ENCODE assay signal across 14 cellular contexts in genomic region chr18:23684515-23685197, GRCh38. TPM values are rescaled to one million over a fixed set of nuclear protein-coding genes. Genes with fewer than 3 reads are reported as not detected.
DNase-seq lines count a peak whose midpoint lies in the region; ATAC-seq and TF ChIP-seq lines count a peak whose summit lies in the region.
"Had no signal": no experiment of that assay in that cellular context is flagged by ENCODE, and none has a peak within 500 bp of the region (broad histone marks: within the 10 kb centered on the region; RNA-seq: fewer than 3 reads in every experiment).

No MANE protein-coding gene starts in this region.

- H3K9me3 Mint-ChIP-seq in HFFc6: no peaks in the 10 kb centered on the region

- intact Hi-C loops in gastrocnemius medialis (cut with DNase I; ENCODE audit: low total_unique reads): no loop called here

- H3K4me3 Mint-ChIP-seq in HFFc6: peak overlapping the region; percentile 8
- H3K4me3 Mint-ChIP-seq: activated naive CD8-positive, alpha-beta T cell had no signal

- peak overlapping the region; percentile 11; the same call in 1 of the 2 replicates for H3K27ac Mint-ChIP-seq in HFFc6
- H3K27ac Mint-ChIP-seq: activated naive CD8-positive, alpha-beta T cell had no signal

- H3K27ac ChIP-seq in ACC112 (ENCODE audit: low read depth, low read length) (peak overlapping the region; percentile 30), gastrocnemius medialis (no peak overlapping the region)
- H3K27ac ChIP-seq: esophagus squamous epithelium, psoas muscle, thyroid gland had no signal

- DNase-seq in HFFc6 (peak; percentile 42), amniotic stem cell (lab: John Stamatoyannopoulos, UW) (peak; percentile 12), kidney tubule cell (ENCODE audit: low spot score) (peak; percentile 91), NCI-H2196 (lab: John Stamatoyannopoulos, UW; ENCODE audit: unreplicated experiment) (no peak), gastrocnemius medialis (no peak)
- DNase-seq: DMS153; esophagus squamous epithelium; psoas muscle; stimulated activated CD8-positive, alpha-beta memory T cell treated with anti-CD3 and anti-CD28 coated beads, Interleukin-4, amount 100 ng/mL, for 48 hours; thyroid gland had no signal

- H3K4me1 ChIP-seq in ACC112 (ENCODE audit: control insufficient read depth, insufficient read depth, low read length, unreplicated experiment) (peaks cover 16% of the 10 kb centered on the region), gastrocnemius medialis (peaks cover 0 to 4% of the 10 kb centered on the region in 2 donors)
- H3K4me1 ChIP-seq: psoas muscle had no signal

- no peaks in the 10 kb centered on the region for H3K27me3 ChIP-seq in ACC112 (ENCODE audit: insufficient read depth, low read length)
- H3K27me3 ChIP-seq in gastrocnemius medialis: peaks cover 6 to 23% (median 17%) of the 10 kb centered on the region in 3 donors
- H3K27me3 ChIP-seq: thyroid gland had no signal

- H2AFZ ChIP-seq in ACC112 (ENCODE audit: low read length, unreplicated experiment): peak overlapping the region; percentile 77

- H3K36me3 Mint-ChIP-seq in HFFc6 (ENCODE audit: low read depth): no peaks in the 10 kb centered on the region
- H3K36me3 Mint-ChIP-seq: activated naive CD8-positive, alpha-beta T cell had no signal

- in situ Hi-C loops in gastrocnemius medialis (cut with MboI; ENCODE audit: low sequenced_read_pairs in 4 of 4): no loop called here

- peaks cover 24% of the 10 kb centered on the region for H3K4me1 Mint-ChIP-seq in HFFc6 (ENCODE audit: low read depth)

- ATAC-seq in HG02981 (IDR thresholded peaks at IDR 0.05; ENCODE audit: unreplicated experiment) (no peak), gastrocnemius medialis (no peak), HG03175 (IDR thresholded peaks at IDR 0.05; ENCODE audit: unreplicated experiment) (no peak)
- ATAC-seq: psoas muscle had no signal

- no peaks in the 10 kb centered on the region for H3K36me3 ChIP-seq in ACC112 (ENCODE audit: insufficient read depth, low read length)
- no peaks in the 10 kb centered on the region for H3K36me3 ChIP-seq in gastrocnemius medialis
- H3K36me3 ChIP-seq: esophagus squamous epithelium, thyroid gland had no signal

- TF ChIP-seq POLR2A in gastrocnemius medialis (IDR thresholded peaks at IDR 0.05): no peak

- H3K27me3 Mint-ChIP-seq in HFFc6 (ENCODE audit: insufficient read depth): peaks cover 25% of the 10 kb centered on the region

- H3K4me3 ChIP-seq in ACC112 (ENCODE audit: low read depth, low read length) (peak overlapping the region; percentile 58), gastrocnemius medialis (no peak overlapping the region)
- H3K4me3 ChIP-seq: esophagus squamous epithelium, psoas muscle, thyroid gland had no signal

- TF ChIP-seq CTCF in HFFc6 (IDR thresholded peaks at IDR 0.05) (no peak), gastrocnemius medialis (IDR thresholded peaks at IDR 0.05 in 4 of 5, conservative IDR thresholded peaks at IDR 0.05 in 1 of 5) (no peak)

- H3K9me3 ChIP-seq in gastrocnemius medialis: no peaks in the 10 kb centered on the region
- H3K9me3 ChIP-seq: esophagus squamous epithelium, psoas muscle, thyroid gland had no signal

- H3K79me2 ChIP-seq in ACC112 (ENCODE audit: control insufficient read depth, insufficient read depth, low read length, unreplicated experiment): no peaks in the 10 kb centered on the region

RNA-seq across cellular contexts. Expression of gene LAMA3, which starts 4.6 kb away (rescaled TPM):
- 1 to 10 TPM in 2 of 6 experiments, under 1 TPM in 4; 0.46 to 1.6 (median 0.54) TPM for total RNA-seq in HFFc6 (2021; fragmentation: NEBNext Ultra II Directional; extraction: Animal tissue kit (Norgen Biotek cat#: 25700))
- total RNA-seq in gastrocnemius medialis: 1 to 10 TPM; 1.1 to 5.3 (median 2.1) TPM

RNA-seq across cellular contexts. Expression of gene ANKRD29, which starts 21.9 kb away (rescaled TPM):
- under 1 TPM; 0.13 to 0.50 (median 0.22) TPM for total RNA-seq in HFFc6 (2021; fragmentation: NEBNext Ultra II Directional; extraction: Animal tissue kit (Norgen Biotek cat#: 25700))
- 1 to 10 TPM in 3 of 4 donors, under 1 TPM in 1; 0.93 to 2.8 (median 1.6) TPM for total RNA-seq in gastrocnemius medialis

Comparison
In these comparisons a context has a peak if more than half of its experiments do, and no peak if none do; other contexts are left out.
1. DNase-seq: peak in HFFc6 (single experiment), amniotic stem cell (single experiment) and kidney tubule cell (single experiment); none in NCI-H2196 (single experiment) and gastrocnemius medialis (0 of 2).